Comparison of ENCODE assay signal across 8 cellular contexts in genomic region chr17:2592974-2593845, GRCh38. TPM values are rescaled to one million over a fixed set of nuclear protein-coding genes. Genes with fewer than 3 reads are reported as not detected.
DNase-seq lines count a peak whose midpoint lies in the region; ATAC-seq and TF ChIP-seq lines count a peak whose summit lies in the region.

TSS of gene PAFAH1B1 (plus strand) at chr17:2593654. CDS start at chr17:2638289, 44,635 bp downstream.

- peaks cover 3% of the 10 kb centered on the region for H3K36me3 Mint-ChIP-seq in activated CD4-positive, alpha-beta memory T cell treated with anti-CD3 and anti-CD28 coated beads for 36 hours

- H3K4me2 ChIP-seq in BLaER1 treated with 17β-estradiol and CSF1 and Interleukin-3, amounts not matched to agents 10 nM and 100 nM, result peak within 1 kb of the TSS; percentile 87 to 99 (median 95)

- no peaks in the 10 kb centered on the region for H3K9me3 Mint-ChIP-seq in activated CD4-positive, alpha-beta memory T cell treated with anti-CD3 and anti-CD28 coated beads for 36 hours

- peaks cover 39 to 42% (median 41%) of the 10 kb centered on the region in 11 experiments for H4K20me1 ChIP-seq in BLaER1 treated with 17β-estradiol and CSF1 and Interleukin-3, amounts not matched to agents 10 nM and 100 nM

- CTCF ChIA-PET in activated CD4-positive, alpha-beta memory T cell treated with anti-CD3 and anti-CD28 coated beads for 36 hours (lab: Charles Lee), result interaction anchor here (0.6 to 2.9 kb wide), 7 partner anchors 8 to 455 kb away, joined by 3 to 13 read pairs (median 4); no protein-coding TSS in a partner anchor

- H3K4me3 ChIP-seq in BLaER1 treated with 17β-estradiol and CSF1 and Interleukin-3, amounts not matched to agents 10 nM and 100 nM, result peak within 1 kb of the TSS; percentile 95 to 100 (median 98)
- H3K4me3 ChIP-seq in dorsolateral prefrontal cortex, result peak within 1 kb of the TSS; percentile 65 to 100 (median 97)
- peak within 1 kb of the TSS; percentile 83 for H3K4me3 ChIP-seq in lower leg skin (ENCODE audit: low read depth, poor library complexity, severe bottlenecking)

- peaks cover 17 to 41% (median 37%) of the 10 kb centered on the region in 10 experiments for H3K4me1 ChIP-seq in BLaER1 treated with 17β-estradiol and CSF1 and Interleukin-3, amounts not matched to agents 10 nM and 100 nM

- POLR2A ChIA-PET in activated CD4-positive, alpha-beta memory T cell treated with anti-CD3 and anti-CD28 coated beads for 36 hours (lab: Charles Lee), result interaction anchor here (1.1 to 1.6 kb wide), 6 partner anchors 60 to 200 kb away, joined by 3 to 18 read pairs (median 4); partner anchors contain the start of gene METTL16

- peak within 1 kb of the TSS; percentile 88 to 99 (median 98) for H3K9ac ChIP-seq in BLaER1 treated with 17β-estradiol and CSF1 and Interleukin-3, amounts not matched to agents 10 nM and 100 nM

- WGBS in lower leg skin, 2 donors, result 0 to 1% methylated on average over 53 to 67 of the region's 90 CpGs

- no peaks in the 10 kb centered on the region for H3K27me3 Mint-ChIP-seq in activated CD4-positive, alpha-beta memory T cell treated with anti-CD3 and anti-CD28 coated beads for 36 hours

- intact Hi-C loops in activated CD4-positive, alpha-beta memory T cell treated with anti-CD3 and anti-CD28 coated beads for 36 hours (cut with micrococcal nuclease), result loop anchor here (2.0 to 5.0 kb wide), 2 partner anchors 82 to 191 kb away; partner anchors contain the start of genes METTL16 and MNT
- intact Hi-C loops in dorsolateral prefrontal cortex (cut with DNase I), result loop anchor here (5.0 to 10.0 kb wide), 5 partner anchors 81 to 196 kb away; partner anchors contain the start of genes METTL16 (in 1 of the 2) and MNT (in 1 of the 2)
- intact Hi-C loops in lower leg skin (cut with DNase I; ENCODE audit: low total_unique reads), result no loop called here

- ATAC-seq in GM19324 (IDR thresholded peaks at IDR 0.05; ENCODE audit: low FRiP score, unreplicated experiment) (peak; percentile 89), HG03460 (IDR thresholded peaks at IDR 0.05; ENCODE audit: unreplicated experiment) (peak; percentile 69)

- TF ChIP-seq POLR2A in lower leg skin (IDR thresholded peaks at IDR 0.05), result peak in 1 of 2 donors; percentile 64

- H3K27ac Mint-ChIP-seq in activated CD4-positive, alpha-beta memory T cell treated with anti-CD3 and anti-CD28 coated beads for 36 hours, result peak within 1 kb of the TSS; percentile 83

- peak within 1 kb of the TSS; percentile 79 to 97 (median 95) for H3K27ac ChIP-seq in BLaER1 treated with 17β-estradiol and CSF1 and Interleukin-3, amounts not matched to agents 10 nM and 100 nM
- H3K27ac ChIP-seq in dorsolateral prefrontal cortex, result peak within 1 kb of the TSS; percentile 93 to 100 (median 99)

- TF ChIP-seq CTCF in dorsolateral prefrontal cortex (IDR thresholded peaks at IDR 0.05 in 54 of 56, conservative IDR thresholded peaks at IDR 0.05 in 2 of 56; ENCODE audit: low read depth in 1 of 56, partially characterized antibody in 56 of 56) (peak in 50 of 56 donors; percentile 16 to 73 (median 46)), lower leg skin (IDR thresholded peaks at IDR 0.05) (no peak)

- peaks cover 0 to 16% (median 5%) of the 10 kb centered on the region in 11 experiments; a peak in 10 of 22 replicates for H3K36me3 ChIP-seq in BLaER1 treated with 17β-estradiol and CSF1 and Interleukin-3, amounts not matched to agents 10 nM and 100 nM

- peak within 1 kb of the TSS; percentile 91 for H3K4me3 Mint-ChIP-seq in activated CD4-positive, alpha-beta memory T cell treated with anti-CD3 and anti-CD28 coated beads for 36 hours

- H3K4me1 Mint-ChIP-seq in activated CD4-positive, alpha-beta memory T cell treated with anti-CD3 and anti-CD28 coated beads for 36 hours (ENCODE audit: low read depth), result peaks cover 27% of the 10 kb centered on the region

- H3K27me3 ChIP-seq in BLaER1 treated with 17β-estradiol and CSF1 and Interleukin-3, amounts not matched to agents 10 nM and 100 nM, result no peaks in the 10 kb centered on the region
- H3K27me3 ChIP-seq in dorsolateral prefrontal cortex, result no peaks in the 10 kb centered on the region

- DNase-seq in NCI-H82 (lab: John Stamatoyannopoulos, UW) (peak; percentile 97), dorsolateral prefrontal cortex (peak; percentile 77 to 95 (median 88)), lower leg skin (ENCODE audit: low spot score in 2 of 2) (peak; percentile 83 to 97)
- DNase-seq in activated CD4-positive, alpha-beta memory T cell treated with anti-CD3 and anti-CD28 coated beads for 36 hours, result peak; percentile 96
- peak; percentile 93 for DNase-seq in stimulated activated CD4-positive, alpha-beta T cell treated with anti-CD3 and anti-CD28 coated beads, Interleukin-4, amount 100 ng/mL, for 48 hours (ENCODE audit: low read depth in 2 of 2)

- no peaks in the 10 kb centered on the region for H3K9me3 ChIP-seq in BLaER1 treated with 17β-estradiol and CSF1 and Interleukin-3, amounts not matched to agents 10 nM and 100 nM (replicated peaks in 1 of 11)

RNA-seq across cellular contexts. Expression of gene PAFAH1B1, which starts in this region (rescaled TPM):
- 100 to 1,000 TPM; 170 to 173 TPM for total RNA-seq in activated CD4-positive, alpha-beta memory T cell treated with anti-CD3 and anti-CD28 coated beads for 36 hours
- total RNA-seq in dorsolateral prefrontal cortex (100 to 1,000 TPM; 167 to 390 (median 327) TPM), lower leg skin (100 to 1,000 TPM in 1 of 4 donors, 10 to 100 TPM in 3; 58.7 to 121 (median 94.6) TPM)

Comparison
In these comparisons a context has a peak if more than half of its experiments do, and no peak if none do; other contexts are left out.
1. Peak in every context shown above with its lines: DNase-seq, ATAC-seq, H3K4me3 ChIP-seq and H3K27ac ChIP-seq.
2. CTCF ChIP-seq: peak in dorsolateral prefrontal cortex (50 of 56); none in lower leg skin (0 of 3).